ENCODE assay signal across 8 cellular contexts in genomic region chr10:31602541-31603244, GRCh38.
DNase-seq lines count a peak whose midpoint lies in the region; ATAC-seq and TF ChIP-seq lines count a peak whose summit lies in the region.

No MANE protein-coding gene starts in this region.

- CTCF ChIA-PET in Calu3 (lab: Charles Lee) (interaction anchor here (0.7 kb wide), 1 partner anchor 143 kb away, joined by 3 read pairs; no protein-coding TSS in a partner anchor), IMR-90 (lab: Yijun Ruan, JAX) (no interaction called here)

- H3K56ac ChIP-seq in IMR-90 (ENCODE audit: extremely low read depth, insufficient read depth, low read length): peak overlapping the region; percentile 50; the same call in 1 of the 2 replicates

- no peaks in the 10 kb centered on the region for H3K9me2 ChIP-seq in Karpas-422 (replicated peaks; ENCODE audit: insufficient read depth, low read length)

- H3K9me3 Mint-ChIP-seq in Calu3 (ENCODE audit: low read depth, unreplicated experiment): no peaks in the 10 kb centered on the region
- no peaks in the 10 kb centered on the region for H3K9me3 Mint-ChIP-seq in activated naive CD8-positive, alpha-beta T cell treated with anti-CD3 and anti-CD28 coated beads for 36 hours

- POLR2A ChIA-PET in IMR-90 (lab: Charles Lee; ENCODE audit: unreplicated experiment): interaction anchor here (0.6 kb wide), 1 partner anchor 169 kb away, joined by 3 read pairs; no protein-coding TSS in a partner anchor

- peak overlapping the region; percentile 59 for H3K4ac ChIP-seq in IMR-90 (ENCODE audit: low read depth, low read length)

- H3K27ac ChIP-seq in IMR-90 (ENCODE audit: insufficient read depth, low read length) (peak overlapping the region; percentile 50), Karpas-422 (ENCODE audit: low read length) (no peak overlapping the region)

- no peak for TF ChIP-seq RAD21 in IMR-90 (IDR thresholded peaks at IDR 0.05; ENCODE audit: low read length)

- WGBS in IMR-90 (ENCODE audit: extremely low coverage in 2 of 2, insufficient read length in 1 of 2), 2 experiments: 8% methylated on average over 9 of the region's 23 CpGs; no CpG with 5 or more reads in 1 of the 2 experiments

- H3K27me3 Mint-ChIP-seq in Calu3 (ENCODE audit: unreplicated experiment): no peaks in the 10 kb centered on the region
- no peaks in the 10 kb centered on the region for H3K27me3 Mint-ChIP-seq in activated naive CD8-positive, alpha-beta T cell treated with anti-CD3 and anti-CD28 coated beads for 36 hours

- BruUV-seq in Calu3 (replicated peaks; lab: Mats Ljungman, UMichigan): no TSS peak
- BruUV-seq in IMR-90 (replicated peaks; lab: Mats Ljungman, UMichigan): no TSS peak

- DNase-seq in Calu3 (no peak), IMR-90 (peak; percentile 73), Right ventricle myocardium superior (peak; percentile 90), nucleus accumbens (lab: John Stamatoyannopoulos, UW) (peak in 48 of 56 donors; percentile 14 to 86 (median 47)), Karpas-422 (no peak), Kasumi-1 (lab: John Stamatoyannopoulos, UW) (no peak)
- DNase-seq in activated naive CD8-positive, alpha-beta T cell treated with anti-CD3 and anti-CD28 coated beads for 36 hours: no peak

- H2BK120ac ChIP-seq in IMR-90 (ENCODE audit: low read depth, low read length): peak overlapping the region; percentile 64

- peak overlapping the region; percentile 61 for H4K91ac ChIP-seq in IMR-90 (ENCODE audit: insufficient read depth, low read depth, low read length)

- intact Hi-C loops in Calu3 (cut with micrococcal nuclease; ENCODE audit: unreplicated experiment) (no loop called here), IMR-90 (cut with micrococcal nuclease) (no loop called here), Right ventricle myocardium superior (cut with DNase I) (loop anchor here (10.0 kb wide), 1 partner anchor 162 kb away; no protein-coding TSS in a partner anchor)

- TF ChIP-seq CTCF in Calu3 (IDR thresholded peaks at IDR 0.05; ENCODE audit: unreplicated experiment) (no peak), IMR-90 (conservative IDR thresholded peaks at IDR 0.05; ENCODE audit: low read depth, low read length) (no peak)

- H3K36me3 ChIP-seq in IMR-90 (ENCODE audit: control insufficient read depth, insufficient read depth, low read length) (no peaks in the 10 kb centered on the region), Karpas-422 (ENCODE audit: insufficient read depth, low read length) (no peaks in the 10 kb centered on the region)

- H3K36me3 Mint-ChIP-seq in Calu3 (ENCODE audit: insufficient read depth, unreplicated experiment): peaks cover 14% of the 10 kb centered on the region
- H3K36me3 Mint-ChIP-seq in activated naive CD8-positive, alpha-beta T cell treated with anti-CD3 and anti-CD28 coated beads for 36 hours: no peaks in the 10 kb centered on the region

- H3K4me3 Mint-ChIP-seq in Calu3 (ENCODE audit: low read depth, unreplicated experiment): peak overlapping the region; percentile 78
- peak overlapping the region; percentile 70 for H3K4me3 Mint-ChIP-seq in activated naive CD8-positive, alpha-beta T cell treated with anti-CD3 and anti-CD28 coated beads for 36 hours

- peak overlapping the region; percentile 57 for H4K5ac ChIP-seq in IMR-90 (ENCODE audit: low read depth, low read length)

- peak overlapping the region; percentile 89 for H3K4me2 ChIP-seq in IMR-90 (ENCODE audit: low read depth, low read length)
- H3K4me2 ChIP-seq in Karpas-422 (ENCODE audit: low read depth, low read length, poor library complexity, severe bottlenecking): no peak overlapping the region

- peak overlapping the region; percentile 83 for H2AK9ac ChIP-seq in IMR-90 (replicated peaks; ENCODE audit: low read depth, low read length, poor library complexity)

- no peaks in the 10 kb centered on the region for H3K4me1 Mint-ChIP-seq in Calu3 (ENCODE audit: low read depth, unreplicated experiment)
- peaks cover 18% of the 10 kb centered on the region for H3K4me1 Mint-ChIP-seq in activated naive CD8-positive, alpha-beta T cell treated with anti-CD3 and anti-CD28 coated beads for 36 hours

- in situ Hi-C loops in IMR-90 (cut with MboI; ENCODE audit: low sequenced_read_pairs): no loop called here

- H3K9me3 ChIP-seq in IMR-90 (ENCODE audit: control insufficient read depth, insufficient read depth, low read length) (no peaks in the 10 kb centered on the region), Karpas-422 (ENCODE audit: low read length) (no peaks in the 10 kb centered on the region)

- H3K14ac ChIP-seq in IMR-90 (replicated peaks; ENCODE audit: low read depth, low read length): peak overlapping the region; percentile 42

- peak overlapping the region; percentile 5; the same call in 1 of the 3 replicates for H2BK15ac ChIP-seq in IMR-90 (ENCODE audit: low read depth, low read length)

- H3K23ac ChIP-seq in IMR-90 (ENCODE audit: low read depth, low read length): peak overlapping the region; percentile 69

- peak overlapping the region; percentile 36; the same call in 1 of the 2 replicates for H2AK5ac ChIP-seq in IMR-90 (ENCODE audit: low read depth, low read length)

- no peaks in the 10 kb centered on the region; a peak in 1 of 4 replicates for H3K79me1 ChIP-seq in IMR-90 (ENCODE audit: low read depth in 1 of 2, low read length in 2 of 2)

- H2BK5ac ChIP-seq in IMR-90 (ENCODE audit: low read depth, low read length, poor library complexity, severe bottlenecking): peak overlapping the region; percentile 8

- dilution Hi-C loops in IMR-90 (cut with HindIII; ENCODE audit: low sequenced_read_pairs, unreplicated experiment): no loop called here

- peak overlapping the region; percentile 5 for H2BK20ac ChIP-seq in IMR-90 (ENCODE audit: low read depth, low read length)

- no peaks in the 10 kb centered on the region for H3K79me2 ChIP-seq in Karpas-422 (ENCODE audit: low read length)

- H3K9me1 ChIP-seq in IMR-90 (ENCODE audit: insufficient read depth, low read length): 0 out of 2 replicates have a peak, but pooled peaks cover 2% of the 10 kb centered on the region

- H4K20me1 ChIP-seq in IMR-90 (ENCODE audit: insufficient read depth, low read length): no peaks in the 10 kb centered on the region
- no peaks in the 10 kb centered on the region for H4K20me1 ChIP-seq in Karpas-422 (ENCODE audit: insufficient read depth, low read depth, low read length)

- peak overlapping the region; percentile 97 for H2AFZ ChIP-seq in IMR-90 (replicated peaks; ENCODE audit: low read length, poor library complexity)
- no peak overlapping the region for H2AFZ ChIP-seq in Karpas-422 (ENCODE audit: low read length)

- ATAC-seq in IMR-90 (ENCODE audit: low read depth) (no peak), Right ventricle myocardium superior (ENCODE audit: poor library complexity) (peak; percentile 82), HG03039 (IDR thresholded peaks at IDR 0.05; ENCODE audit: unreplicated experiment) (no peak)

- no peak for TF ChIP-seq POLR2A in IMR-90 (IDR thresholded peaks at IDR 0.05; ENCODE audit: low read depth, low read length)

- H3K4me3 ChIP-seq in IMR-90 (ENCODE audit: insufficient read depth, low read depth, low read length): peak overlapping the region; percentile 66
- no peak overlapping the region for H3K4me3 ChIP-seq in Karpas-422 (ENCODE audit: low read length)

- H3K27me3 ChIP-seq in IMR-90 (ENCODE audit: control insufficient read depth, insufficient read depth, low read length): no peaks in the 10 kb centered on the region
- H3K27me3 ChIP-seq in Karpas-422 (ENCODE audit: low read length): no peaks in the 10 kb centered on the region

- H3K9ac ChIP-seq in IMR-90 (ENCODE audit: low read depth, low read length) (peak overlapping the region; percentile 72), Karpas-422 (ENCODE audit: low read length) (no peak overlapping the region)

- peak overlapping the region; percentile 44 for H3K18ac ChIP-seq in IMR-90 (ENCODE audit: low read depth, low read length)

- H3K4me1 ChIP-seq in IMR-90 (ENCODE audit: control insufficient read depth, insufficient read depth, low read length): peaks cover 7% of the 10 kb centered on the region
- H3K4me1 ChIP-seq in Karpas-422 (ENCODE audit: low read length): no peaks in the 10 kb centered on the region

- H3K27ac Mint-ChIP-seq in Calu3 (ENCODE audit: unreplicated experiment): no peak overlapping the region
- H3K27ac Mint-ChIP-seq in activated naive CD8-positive, alpha-beta T cell treated with anti-CD3 and anti-CD28 coated beads for 36 hours: no peak overlapping the region

- peak overlapping the region; percentile 60 to 77; a peak in 3 of 4 replicates for H4K8ac ChIP-seq in IMR-90 (ENCODE audit: low read depth in 2 of 2, low read length in 2 of 2)

TF ChIP-seq in IMR-90, 13 proteins besides CTCF, POLR2A, EP300 and RAD21:
- TF ChIP-seq MAFK (IDR thresholded peaks at IDR 0.05; ENCODE audit: low read depth, low read length) (no peak; the same call in 1 of the 2 replicates), MXI1 (IDR thresholded peaks at IDR 0.05; ENCODE audit: borderline replicate concordance, low read depth, low read length) (0 out of 2 replicates have a peak, but pooled peaks have one; percentile 44), RCOR1 (IDR thresholded peaks at IDR 0.05; ENCODE audit: insufficient replicate concordance, low read length) (no peak), FOS (IDR thresholded peaks at IDR 0.05; ENCODE audit: low read depth, low read length) (peak; percentile 27; the same call in 1 of the 2 replicates), RFX5 (IDR thresholded peaks at IDR 0.05; ENCODE audit: low read depth, low read length) (no peak), BHLHE40 (IDR thresholded peaks at IDR 0.05; ENCODE audit: low read depth, low read length) (peak; percentile 81), MAZ (IDR thresholded peaks at IDR 0.05; ENCODE audit: borderline replicate concordance, low read depth, low read length) (no peak), USF2 (IDR thresholded peaks at IDR 0.05; ENCODE audit: low read depth, low read length) (peak; percentile 90)

Comparison
In these comparisons a context has a peak if more than half of its experiments do, and no peak if none do; other contexts are left out.
1. DNase-seq: peak in IMR-90 (single experiment), Right ventricle myocardium superior (single experiment) and nucleus accumbens (48 of 56); none in Calu3 (single experiment), activated naive CD8-positive, alpha-beta T cell treated with anti-CD3 and anti-CD28 coated beads for 36 hours (single experiment), Karpas-422 (single experiment) and Kasumi-1 (0 of 2).